ENCODE assay signal across 24 cellular contexts in genomic region chr5:69033690-69034089, GRCh38.
"Had no signal": no experiment of that assay in that cellular context is flagged by ENCODE, and none has a peak within 500 bp of the region (broad histone marks: within the 10 kb centered on the region; RNA-seq: fewer than 3 reads in every experiment).

No MANE protein-coding gene starts in this region.

- ATAC-seq: effector memory CD8-positive, alpha-beta T cell; gastroesophageal sphincter; heart left ventricle; left lobe of liver; stimulated activated naive CD8-positive, alpha-beta T cell treated with anti-CD3 and anti-CD28 coated beads, Interleukin-15, amount 100 ng/mL, for 72 hours had no signal

- H3K4me2 ChIP-seq: hepatocyte, neural progenitor cell had no signal

- FAIRE-seq: colon, kidney, small intestine had no signal

- H3K4me3 Mint-ChIP-seq: effector memory CD8-positive, alpha-beta T cell; memory B cell; naive B cell; nephron; neural progenitor cell; stimulated activated naive CD8-positive, alpha-beta T cell treated with anti-CD3 and anti-CD28 coated beads, Interleukin-15, amount 100 ng/mL, for 72 hours had no signal

- H3K9ac ChIP-seq: neural progenitor cell, parathyroid adenoma had no signal

- H3K36me3 Mint-ChIP-seq: memory B cell, naive B cell, neural progenitor cell had no signal

- H3K27ac Mint-ChIP-seq: effector memory CD8-positive, alpha-beta T cell; memory B cell; naive B cell; nephron; neural progenitor cell had no signal

- H3K79me2 ChIP-seq: hepatocyte, parathyroid adenoma had no signal

- H3K27me3 Mint-ChIP-seq: progenitor cell of endocrine pancreas had no signal

- H3K36me3 ChIP-seq: gastroesophageal sphincter, heart left ventricle, neural progenitor cell, right lobe of liver, suprapubic skin, transverse colon, vagina had no signal

- H3K4me1 Mint-ChIP-seq: memory B cell; stimulated activated naive CD8-positive, alpha-beta T cell treated with anti-CD3 and anti-CD28 coated beads, Interleukin-15, amount 100 ng/mL, for 72 hours had no signal

- H3K4me1 ChIP-seq: gastroesophageal sphincter, heart left ventricle, neural progenitor cell, right lobe of liver, suprapubic skin, transverse colon, vagina had no signal

- H3K9me3 Mint-ChIP-seq: effector memory CD8-positive, alpha-beta T cell; memory B cell; naive B cell; nephron; neural progenitor cell; stimulated activated naive CD8-positive, alpha-beta T cell treated with anti-CD3 and anti-CD28 coated beads, Interleukin-15, amount 100 ng/mL, for 72 hours had no signal

- H3K9me3 ChIP-seq: gastroesophageal sphincter, heart left ventricle, right lobe of liver, suprapubic skin, transverse colon, vagina had no signal

- DNase-seq: dermis blood vessel endothelial cell; effector memory CD8-positive, alpha-beta T cell; heart left ventricle; kidney; naive B cell; right lobe of liver; small intestine; stimulated activated CD4-positive, alpha-beta T cell treated with anti-CD3 and anti-CD28 coated beads, Interleukin-1b, Interleukin-23, amount 100 ng/mL, for 48 hours; stimulated activated CD4-positive, alpha-beta T cell treated with anti-CD3 and anti-CD28 coated beads, Interleukin-4, amount 100 ng/mL, for 1 hour; stimulated activated CD8-positive, alpha-beta memory T cell treated with anti-CD3 and anti-CD28 coated beads, Interleukin-4, amount 100 ng/mL, for 48 hours; stimulated activated naive CD4-positive, alpha-beta T cell; stimulated activated naive CD8-positive, alpha-beta T cell treated with anti-CD3 and anti-CD28 coated beads, Interleukin-15, amount 100 ng/mL, for 72 hours; transverse colon had no signal

- H2AFZ ChIP-seq: hepatocyte, neural progenitor cell, parathyroid adenoma had no signal

- H3K27ac ChIP-seq: gastroesophageal sphincter, heart left ventricle, hepatocyte, neural progenitor cell, parathyroid adenoma, right lobe of liver, suprapubic skin, transverse colon, vagina had no signal

- H3K4me3 ChIP-seq: gastroesophageal sphincter, heart left ventricle, hepatocyte, neural progenitor cell, right lobe of liver, suprapubic skin, transverse colon, vagina had no signal

- H3K27me3 ChIP-seq: gastroesophageal sphincter, neural progenitor cell, right lobe of liver, suprapubic skin, transverse colon, vagina had no signal
